In the genomic region with DNA sequence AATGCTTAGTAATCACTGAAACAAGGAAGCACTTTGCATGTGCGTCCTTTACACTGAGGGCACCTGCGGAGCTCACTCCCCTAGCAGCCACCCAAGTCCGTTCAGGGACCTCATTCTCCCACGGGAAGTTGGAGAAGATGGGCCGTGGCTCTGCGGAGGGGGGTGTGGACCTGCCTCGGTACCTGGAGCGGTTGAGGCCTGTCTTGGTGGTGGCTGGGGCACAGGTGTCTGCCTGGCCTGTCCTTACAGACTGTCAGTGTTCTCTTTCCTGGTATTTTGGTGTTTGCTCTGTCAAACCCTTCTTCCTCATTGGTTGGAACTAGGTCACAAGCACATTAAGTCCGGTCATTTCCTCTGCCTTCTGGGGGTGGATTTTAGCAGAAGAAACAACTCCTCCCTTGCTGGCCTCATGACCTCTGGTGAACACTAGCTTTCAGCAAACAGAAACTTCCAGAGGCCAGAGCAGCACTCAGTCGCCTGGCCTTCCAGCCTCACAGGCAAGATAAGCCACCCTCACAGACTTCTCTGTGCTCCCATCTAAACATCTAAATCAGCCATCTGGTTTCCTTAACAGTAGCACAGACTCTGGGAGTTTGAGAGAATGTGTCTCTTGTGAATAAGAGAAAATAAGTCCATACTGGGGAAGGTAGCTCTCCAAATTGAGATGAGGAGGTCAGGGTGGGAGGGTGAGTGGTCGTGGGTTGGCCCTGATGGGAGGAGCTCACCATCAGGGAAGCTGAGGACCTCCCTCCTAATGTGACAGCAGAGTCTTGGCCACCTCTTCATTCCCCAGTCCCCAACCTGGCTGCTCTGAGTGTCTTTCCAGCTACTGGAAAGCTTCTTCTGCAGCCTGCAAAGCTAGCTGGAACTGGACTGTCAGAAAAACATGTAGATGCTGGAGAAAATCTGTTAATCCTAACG, we compare ENCODE assay signal across 8 cellular contexts. TPM values are rescaled to one million over a fixed set of nuclear protein-coding genes. Genes with fewer than 3 reads are reported as not detected.
DNase-seq lines count a peak whose midpoint lies in the region; ATAC-seq and TF ChIP-seq lines count a peak whose summit lies in the region.

No MANE protein-coding gene starts in this region.

- H4K20me1 ChIP-seq in OCI-LY1 (ENCODE audit: insufficient read depth, low read length): no peaks in the 10 kb centered on the region

- no peaks in the 10 kb centered on the region for H3F3A ChIP-seq in OCI-LY1 (ENCODE audit: insufficient read depth, low read length)

- H3K4me3 ChIP-seq in OCI-LY1 (ENCODE audit: low read depth, low read length, poor library complexity, severe bottlenecking): no peak overlapping the region

- H3K4me2 ChIP-seq in OCI-LY1 (ENCODE audit: low read length): peak overlapping the region; percentile 7; the same call in 1 of the 2 replicates

- H3K36me3 ChIP-seq in OCI-LY1 (ENCODE audit: insufficient read depth, low read length): peaks cover 23% of the 10 kb centered on the region

- H3K9ac ChIP-seq in OCI-LY1 (ENCODE audit: low read length): peak overlapping the region; percentile 3; the same call in 1 of the 2 replicates

- H3K27ac Mint-ChIP-seq in nephron: peak overlapping the region; percentile 79 to 94 (median 86)

- H3K79me2 ChIP-seq in OCI-LY1 (ENCODE audit: insufficient read depth, low read length): no peaks in the 10 kb centered on the region

- peak; percentile 61 for ATAC-seq in esophagus mucosa
- no peak for ATAC-seq in HG03025 (IDR thresholded peaks at IDR 0.05; ENCODE audit: low FRiP score, unreplicated experiment)

- no peaks in the 10 kb centered on the region for H3K27me3 Mint-ChIP-seq in nephron (ENCODE audit: low read depth)

- H3K9me3 Mint-ChIP-seq in nephron: no peaks in the 10 kb centered on the region

- no peaks in the 10 kb centered on the region for H3K9me2 ChIP-seq in OCI-LY1 (ENCODE audit: low read depth, low read length)

- no peak overlapping the region for H2AFZ ChIP-seq in OCI-LY1 (ENCODE audit: low read length)

- H3K4me1 Mint-ChIP-seq in nephron: peaks cover 27% of the 10 kb centered on the region

- no peak for DNase-seq in stimulated activated CD4-positive, alpha-beta T cell treated with anti-CD3 and anti-CD28 coated beads, Interleukin-4, amount 100 ng/mL, for 4 hours
- no peak for DNase-seq in NCI-H2227 (lab: John Stamatoyannopoulos, UW; ENCODE audit: unreplicated experiment)
- DNase-seq in activated gamma-delta T cell treated with Interleukin-2 at 50 U/mL for 16 hours: no peak

- no peaks in the 10 kb centered on the region for H3K9me3 ChIP-seq in OCI-LY1 (ENCODE audit: low read length)

- peaks cover 18% of the 10 kb centered on the region for H3K4me1 ChIP-seq in OCI-LY1 (ENCODE audit: insufficient read depth, low read length, severe bottlenecking)

- no peaks in the 10 kb centered on the region for H3K27me3 ChIP-seq in OCI-LY1 (ENCODE audit: insufficient read depth, low read length)

- peaks cover 23% of the 10 kb centered on the region for H3K36me3 Mint-ChIP-seq in nephron (ENCODE audit: low read depth)

- H3K4me3 Mint-ChIP-seq in nephron: peak overlapping the region; percentile 5 to 43 (median 32)

- no peak for TF ChIP-seq CTCF in C4-2B (conservative IDR thresholded peaks at IDR 0.05)
- no peak for TF ChIP-seq CTCF in OCI-LY1 (IDR thresholded peaks at IDR 0.05; ENCODE audit: low read length)
- TF ChIP-seq CTCF in nephron (IDR thresholded peaks at IDR 0.05; ENCODE audit: unreplicated experiment in 3 of 3): no peak

- peak overlapping the region; percentile 87 for H3K27ac ChIP-seq in C4-2B
- peak overlapping the region; percentile 8 for H3K27ac ChIP-seq in OCI-LY1 (ENCODE audit: low read depth, low read length, poor library complexity, severe bottlenecking)

RNA-seq across cellular contexts. Expression of a gene that starts 8.6 kb away (rescaled TPM):
- 24.0 TPM for total RNA-seq in esophagus mucosa

RNA-seq across cellular contexts. Expression of a gene that starts 8.8 kb away (rescaled TPM):
- total RNA-seq in esophagus mucosa: 28.5 TPM

RNA-seq across cellular contexts. Expression of a gene that starts 49.8 kb away (rescaled TPM):
- 42.6 TPM for total RNA-seq in esophagus mucosa
